ENCODE assay signal across 9 cellular contexts in genomic region chr3:52891615-52892081, GRCh38. TPM values are rescaled to one million over a fixed set of nuclear protein-coding genes. Genes with fewer than 3 reads are reported as not detected.
DNase-seq lines count a peak whose midpoint lies in the region; ATAC-seq and TF ChIP-seq lines count a peak whose summit lies in the region.
"Had no signal": no experiment of that assay in that cellular context is flagged by ENCODE, and none has a peak within 500 bp of the region (broad histone marks: within the 10 kb centered on the region; RNA-seq: fewer than 3 reads in every experiment).

No MANE protein-coding gene starts in this region.

- peak overlapping the region; percentile 52 for H3K4me3 Mint-ChIP-seq in activated T-cell treated with anti-CD3 and anti-CD28 coated beads, Interleukin-2, amount 50 U/mL, for 4 hours
- no peak overlapping the region for H3K4me3 Mint-ChIP-seq in activated CD4-positive, alpha-beta memory T cell treated with anti-CD3 and anti-CD28 coated beads, Interleukin-2, amount 10 ng/mL, durations not matched to agents 7 days and 5 days

- no peaks in the 10 kb centered on the region for H3K36me3 ChIP-seq in tibial artery

- H3K4me1 ChIP-seq in tibial artery = peaks cover 0 to 84% (median 71%) of the 10 kb centered on the region in 4 donors

- POLR2A ChIA-PET in activated CD4-positive, alpha-beta memory T cell treated with anti-CD3 and anti-CD28 coated beads, Interleukin-2, amount 10 ng/mL, durations not matched to agents 7 days and 5 days (lab: Charles Lee) = interaction anchor here (1.5 to 3.3 kb wide), 2 partner anchors 9 to 154 kb away, joined by 3 to 18 read pairs; partner anchors contain the start of gene SFMBT1

- H3K27me3 ChIP-seq in tibial artery = no peaks in the 10 kb centered on the region

- ATAC-seq in activated T-cell treated with anti-CD3 and anti-CD28 coated beads, Interleukin-2, amount 50 U/mL, for 4 hours = no peak

- intact Hi-C loops in tibial artery (cut with DNase I; ENCODE audit: low total_unique reads) = loop anchor here (2.0 kb wide), 1 partner anchor 59 kb away; no protein-coding TSS in a partner anchor

- H3K9me3 ChIP-seq in tibial artery = no peaks in the 10 kb centered on the region

- peak overlapping the region; percentile 31 to 34 for H3K4me3 ChIP-seq in tibial artery

- TF ChIP-seq CTCF in tibial artery (IDR thresholded peaks at IDR 0.05) = no peak

- H3K36me3 Mint-ChIP-seq in activated T-cell treated with anti-CD3 and anti-CD28 coated beads, Interleukin-2, amount 50 U/mL, for 4 hours (ENCODE audit: insufficient read depth) = peaks cover 14% of the 10 kb centered on the region
- H3K36me3 Mint-ChIP-seq in activated CD4-positive, alpha-beta memory T cell treated with anti-CD3 and anti-CD28 coated beads, Interleukin-2, amount 10 ng/mL, durations not matched to agents 7 days and 5 days (ENCODE audit: low read depth) = peaks cover 27% of the 10 kb centered on the region

- no peaks in the 10 kb centered on the region for H3K27me3 Mint-ChIP-seq in activated T-cell treated with anti-CD3 and anti-CD28 coated beads, Interleukin-2, amount 50 U/mL, for 4 hours (ENCODE audit: low read depth)
- H3K27me3 Mint-ChIP-seq in activated CD4-positive, alpha-beta memory T cell treated with anti-CD3 and anti-CD28 coated beads, Interleukin-2, amount 10 ng/mL, durations not matched to agents 7 days and 5 days = no peaks in the 10 kb centered on the region

- H3K27ac Mint-ChIP-seq in activated CD4-positive, alpha-beta memory T cell treated with anti-CD3 and anti-CD28 coated beads, Interleukin-2, amount 10 ng/mL, durations not matched to agents 7 days and 5 days = peak overlapping the region; percentile 92

- H3K9me3 Mint-ChIP-seq in activated T-cell treated with anti-CD3 and anti-CD28 coated beads, Interleukin-2, amount 50 U/mL, for 4 hours = no peaks in the 10 kb centered on the region
- H3K9me3 Mint-ChIP-seq in activated CD4-positive, alpha-beta memory T cell treated with anti-CD3 and anti-CD28 coated beads, Interleukin-2, amount 10 ng/mL, durations not matched to agents 7 days and 5 days = no peaks in the 10 kb centered on the region

- H3K27ac ChIP-seq in tibial artery = peak overlapping the region; percentile 85 to 89
- H3K27ac ChIP-seq: C4-2B had no signal

- peaks cover 71% of the 10 kb centered on the region for H3K4me1 Mint-ChIP-seq in activated T-cell treated with anti-CD3 and anti-CD28 coated beads, Interleukin-2, amount 50 U/mL, for 4 hours (ENCODE audit: low read depth)
- peaks cover 63% of the 10 kb centered on the region for H3K4me1 Mint-ChIP-seq in activated CD4-positive, alpha-beta memory T cell treated with anti-CD3 and anti-CD28 coated beads, Interleukin-2, amount 10 ng/mL, durations not matched to agents 7 days and 5 days

- DNase-seq in activated T-cell treated with anti-CD3 and anti-CD28 coated beads, Interleukin-2, amount 50 U/mL, for 4 hours = no peak
- DNase-seq in activated T-cell treated with anti-CD3 and anti-CD28 coated beads for 4 hours (no peak), kidney tubule cell (ENCODE audit: low spot score) (peak; percentile 18), tibial artery (peak in 1 of 2 donors; percentile 64), NCI-H187 treated with DMSO at 0.1 percent for 48 hours (lab: John Stamatoyannopoulos, UW) (no peak), NCI-H1092 (lab: John Stamatoyannopoulos, UW) (no peak), T-helper 9 cell (no peak)
- no peak for DNase-seq in activated CD4-positive, alpha-beta memory T cell treated with anti-CD3 and anti-CD28 coated beads, Interleukin-2, amount 10 ng/mL, durations not matched to agents 7 days and 5 days

- CTCF ChIA-PET in activated CD4-positive, alpha-beta memory T cell treated with anti-CD3 and anti-CD28 coated beads, Interleukin-2, amount 10 ng/mL, durations not matched to agents 7 days and 5 days (lab: Charles Lee) = interaction anchor here (0.8 to 2.4 kb wide), 9 partner anchors 12 to 186 kb away, joined by 3 to 17 read pairs (median 4); partner anchors contain the start of genes GLT8D1, NEK4, SFMBT1 and SPCS1

RNA-seq across cellular contexts. Expression of gene STIMATE, which starts 5.7 kb away (rescaled TPM):
- 10 to 100 TPM; 20.0 to 26.0 (median 25.6) TPM for total RNA-seq in activated T-cell treated with anti-CD3 and anti-CD28 coated beads, Interleukin-2, amount 50 U/mL, for 4 hours
- 10 to 100 TPM; 31.9 to 34.7 TPM for total RNA-seq in activated CD4-positive, alpha-beta memory T cell treated with anti-CD3 and anti-CD28 coated beads, Interleukin-2, amount 10 ng/mL, durations not matched to agents 7 days and 5 days

RNA-seq across cellular contexts. Expression of gene MUSTN1, which starts 56.8 kb away (rescaled TPM):
- total RNA-seq in activated T-cell treated with anti-CD3 and anti-CD28 coated beads, Interleukin-2, amount 50 U/mL, for 4 hours = 1 to 10 TPM in 1 of 3 donors, under 1 TPM in 2; 0.38 to 1.2 (median 0.58) TPM
- 1 to 10 TPM; 3.3 to 4.4 TPM for total RNA-seq in activated CD4-positive, alpha-beta memory T cell treated with anti-CD3 and anti-CD28 coated beads, Interleukin-2, amount 10 ng/mL, durations not matched to agents 7 days and 5 days
